ENCODE assay signal across 9 cellular contexts in the genomic region with DNA sequence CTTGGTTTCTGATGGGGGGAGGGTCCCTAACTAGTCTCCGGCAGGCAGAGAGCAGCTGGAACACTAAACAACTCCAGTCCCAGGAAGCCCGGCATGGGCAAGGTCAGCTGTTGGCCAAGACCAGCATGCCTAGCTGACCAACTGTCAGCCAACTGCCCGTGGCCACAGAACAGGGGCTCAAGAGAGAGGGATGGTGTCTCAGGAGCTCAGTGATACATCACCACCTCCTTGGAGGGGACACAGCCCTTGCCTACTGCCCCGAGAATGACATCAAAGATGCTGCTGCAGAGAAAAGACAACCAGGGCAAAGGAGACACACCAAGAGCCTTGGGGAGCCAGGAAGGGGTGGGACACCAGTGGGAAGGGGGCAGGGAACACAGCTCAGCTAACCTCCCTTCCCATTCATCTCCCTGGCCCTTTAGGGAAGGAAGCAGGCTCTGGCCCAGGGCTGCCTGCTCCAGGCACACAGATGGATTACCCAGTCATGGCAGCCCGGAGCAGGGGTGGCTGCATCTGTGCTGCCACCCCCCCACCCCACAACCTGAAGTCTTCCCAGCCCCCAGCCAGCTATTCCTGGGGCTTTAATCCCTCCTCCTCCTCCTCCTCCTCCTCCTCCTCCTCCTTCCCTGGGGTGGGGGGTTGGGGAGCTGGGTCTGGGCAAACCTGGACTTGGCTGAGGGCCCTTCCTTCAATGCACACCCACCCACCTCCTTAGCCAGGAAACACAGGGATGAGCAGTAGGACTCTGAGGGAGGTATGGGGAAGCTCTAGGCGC. TPM values are rescaled to one million over a fixed set of nuclear protein-coding genes. Genes with fewer than 3 reads are reported as not detected.
A peak's percentile ranks its signal among the peaks of the same experiment; 100 is the strongest.
DNase-seq lines count a peak whose midpoint lies in the region; ATAC-seq, FAIRE-seq and TF ChIP-seq lines count a peak whose summit lies in the region.
"Had no signal": no experiment of that assay in that cellular context is flagged by ENCODE, and none has a peak within 500 bp of the region (broad histone marks: within the 10 kb centered on the region; RNA-seq: fewer than 3 reads in every experiment).

No MANE protein-coding gene starts in this region.

- H3K27ac Mint-ChIP-seq in activated T-cell treated with anti-CD3 and anti-CD28 coated beads, Interleukin-2, amount 50 U/mL, for 24 hours, result no peak overlapping the region

- 43 to 60% methylated on average over 4 to 6 of the region's 6 CpGs for WGBS in thyroid gland, 2 donors

- H3K27ac ChIP-seq in lower lobe of right lung, result no peak overlapping the region
- H3K27ac ChIP-seq in thyroid gland, result peak overlapping the region; percentile 40 to 82 (median 79)

- intact Hi-C loops in lower lobe of right lung (cut with DNase I) (no loop called here), thyroid gland (cut with DNase I) (no loop called here)

- H3K9me3 ChIP-seq in lower lobe of right lung, result no peaks in the 10 kb centered on the region
- no peaks in the 10 kb centered on the region for H3K9me3 ChIP-seq in thyroid gland

- H3K36me3 ChIP-seq in lower lobe of right lung (no peaks in the 10 kb centered on the region), thyroid gland (no peaks in the 10 kb centered on the region)

- no peaks in the 10 kb centered on the region for H3K9me3 Mint-ChIP-seq in activated T-cell treated with anti-CD3 and anti-CD28 coated beads, Interleukin-2, amount 50 U/mL, for 24 hours

- no peak for FAIRE-seq in RCC 7860 (lab: Jason Lieb, UNC)
- FAIRE-seq: G401.6 had no signal

- H3K4me1 Mint-ChIP-seq in activated T-cell treated with anti-CD3 and anti-CD28 coated beads, Interleukin-2, amount 50 U/mL, for 24 hours (ENCODE audit: low read depth), result peaks cover 5% of the 10 kb centered on the region

- H3K27me3 Mint-ChIP-seq in activated T-cell treated with anti-CD3 and anti-CD28 coated beads, Interleukin-2, amount 50 U/mL, for 24 hours, result peaks cover 21% of the 10 kb centered on the region

- H3K36me3 Mint-ChIP-seq in activated T-cell treated with anti-CD3 and anti-CD28 coated beads, Interleukin-2, amount 50 U/mL, for 24 hours (ENCODE audit: low read depth), result no peaks in the 10 kb centered on the region

- no peak for TF ChIP-seq POLR2A in thyroid gland (IDR thresholded peaks at IDR 0.05)

- H3K27me3 ChIP-seq in lower lobe of right lung (ENCODE audit: low read depth) (no peaks in the 10 kb centered on the region), thyroid gland (no peaks in the 10 kb centered on the region)

- H3K4me1 ChIP-seq in lower lobe of right lung (peaks cover 26% of the 10 kb centered on the region), thyroid gland (peaks cover 3 to 20% of the 10 kb centered on the region in 2 donors)

- peak; percentile 16 for DNase-seq in activated T-cell treated with anti-CD3 and anti-CD28 coated beads, Interleukin-2, amount 50 U/mL, for 1 hour
- DNase-seq in activated T-cell treated with anti-CD3 and anti-CD28 coated beads, Interleukin-2, amount 50 U/mL, for 24 hours, result no peak
- DNase-seq in cardiac fibroblast (ENCODE audit: low read depth in 2 of 2) (no peak), lower lobe of right lung (no peak), thyroid gland (no peak), RCC 7860 (ENCODE audit: low spot score) (no peak)

- H3K4me3 Mint-ChIP-seq in activated T-cell treated with anti-CD3 and anti-CD28 coated beads, Interleukin-2, amount 50 U/mL, for 24 hours, result no peak overlapping the region

- peak overlapping the region; percentile 80 to 90 for H3K4me3 ChIP-seq in cardiac fibroblast (replicated peaks in 1 of 2; ENCODE audit: low read depth in 2 of 2, low read length in 2 of 2)
- peak overlapping the region; percentile 90 for H3K4me3 ChIP-seq in lower lobe of right lung
- peak overlapping the region in 2 of 3 donors; percentile 79 to 84 for H3K4me3 ChIP-seq in thyroid gland (replicated peaks in 1 of 3)

- no peak for ATAC-seq in lower lobe of right lung
- ATAC-seq in GM18858 (IDR thresholded peaks at IDR 0.05; ENCODE audit: unreplicated experiment), result no peak
- ATAC-seq in GM21381 (IDR thresholded peaks at IDR 0.05; ENCODE audit: unreplicated experiment), result no peak

- no peak for TF ChIP-seq CTCF in cardiac fibroblast (IDR thresholded peaks at IDR 0.05; ENCODE audit: low read depth, low read length)
- TF ChIP-seq CTCF in lower lobe of right lung (IDR thresholded peaks at IDR 0.05), result no peak
- no peak for TF ChIP-seq CTCF in thyroid gland (IDR thresholded peaks at IDR 0.05)

RNA-seq across cellular contexts. Expression of a gene that starts 1.9 kb away (rescaled TPM):
- 33.9 TPM for total RNA-seq in lower lobe of right lung
- 10 to 100 TPM; 49.2 to 68.3 (median 64.2) TPM for total RNA-seq in thyroid gland
